In genomic region chr12:87924149-87924548, GRCh38 we compare ENCODE assay signal across 19 cellular contexts.
DNase-seq lines count a peak whose midpoint lies in the region; FAIRE-seq and TF ChIP-seq lines count a peak whose summit lies in the region.
"Had no signal": no experiment of that assay in that cellular context is flagged by ENCODE, and none has a peak within 500 bp of the region (broad histone marks: within the 10 kb centered on the region; RNA-seq: fewer than 3 reads in every experiment).

No MANE protein-coding gene starts in this region.

- no peak for TF ChIP-seq POLR2A in uterus (IDR thresholded peaks at IDR 0.05)

- H3K79me2 ChIP-seq in astrocyte (ENCODE audit: insufficient read depth, low read length) = no peaks in the 10 kb centered on the region

- FAIRE-seq in astrocyte (lab: Jason Lieb, UNC) (no peak), D721Med (lab: Jason Lieb, UNC) (no peak)
- FAIRE-seq: GM19239 had no signal

- H3K36me3 Mint-ChIP-seq in astrocyte (ENCODE audit: low read depth, unreplicated experiment) (no peaks in the 10 kb centered on the region), osteocyte (ENCODE audit: unreplicated experiment) (peaks cover 2% of the 10 kb centered on the region)
- H3K36me3 Mint-ChIP-seq: CD14-positive monocyte had no signal

- intact Hi-C loops in uterus (cut with DNase I; ENCODE audit: low total_unique reads) = no loop called here

- H3K9me3 Mint-ChIP-seq in astrocyte (ENCODE audit: unreplicated experiment) (no peaks in the 10 kb centered on the region), osteocyte (ENCODE audit: unreplicated experiment) (no peaks in the 10 kb centered on the region)

- no peak overlapping the region for H3K4me2 ChIP-seq in astrocyte (ENCODE audit: low read length)

- H2AFZ ChIP-seq in astrocyte (ENCODE audit: low read depth, low read length) = no peak overlapping the region

- H3K27ac Mint-ChIP-seq in astrocyte (ENCODE audit: unreplicated experiment) (no peak overlapping the region), osteocyte (ENCODE audit: unreplicated experiment) (peak overlapping the region; percentile 47)
- H3K27ac Mint-ChIP-seq: CD14-positive monocyte had no signal

- H3K4me1 Mint-ChIP-seq in astrocyte (ENCODE audit: low read depth, unreplicated experiment) (peaks cover 5% of the 10 kb centered on the region), osteocyte (ENCODE audit: unreplicated experiment) (peaks cover 32% of the 10 kb centered on the region)
- H3K4me1 Mint-ChIP-seq: CD14-positive monocyte had no signal

- no peaks in the 10 kb centered on the region for H4K20me1 ChIP-seq in astrocyte (ENCODE audit: insufficient read depth, low read length)

- H3K4me3 ChIP-seq in AG04449 (ENCODE audit: low read depth, low read length) (no peak overlapping the region), astrocyte (ENCODE audit: insufficient read depth, low read depth, low read length) (no peak overlapping the region), uterus (no peak overlapping the region)

- TF ChIP-seq CTCF in AG04449 (IDR thresholded peaks at IDR 0.05; ENCODE audit: insufficient read depth, low read length, missing control alignments) (no peak), astrocyte (IDR thresholded peaks at IDR 0.05; ENCODE audit: insufficient read depth, low read depth, low read length) (no peak), osteocyte (IDR thresholded peaks at IDR 0.05) (no peak), D721Med (IDR thresholded peaks at IDR 0.05; ENCODE audit: insufficient read depth, missing control alignments) (no peak), uterus (IDR thresholded peaks at IDR 0.05) (no peak)

- H3K9ac ChIP-seq in astrocyte (ENCODE audit: low read length) = no peak overlapping the region

- H3K27me3 ChIP-seq in astrocyte (ENCODE audit: insufficient read depth, low read length) (no peaks in the 10 kb centered on the region), uterus (no peaks in the 10 kb centered on the region)

- H3K4me3 Mint-ChIP-seq in astrocyte (ENCODE audit: unreplicated experiment) = no peak overlapping the region
- no peak overlapping the region for H3K4me3 Mint-ChIP-seq in osteocyte (ENCODE audit: unreplicated experiment)
- H3K4me3 Mint-ChIP-seq: CD14-positive monocyte had no signal

- peak; percentile 83 for DNase-seq in AG04449 (ENCODE audit: low read depth, low spot score)
- DNase-seq in astrocyte (ENCODE audit: low read depth) = peak; percentile 19
- DNase-seq in fibroblast of peridontal ligament (ENCODE audit: extremely low read depth) = peak; percentile 87
- no peak for DNase-seq in osteocyte (ENCODE audit: extremely low spot score, unreplicated experiment)
- DNase-seq in D721Med (ENCODE audit: insufficient read length, low spot score) = no peak
- DNase-seq in H4 (ENCODE audit: low spot score) = no peak
- DNase-seq in C1 segment of cervical spinal cord (lab: John Stamatoyannopoulos, UW) = no peak
- no peak for DNase-seq in uterus
- DNase-seq: H7; Karpas-422; MM.1S; NCI-H1105; NCI-H1694 treated with DMSO at 0.1 percent for 48 hours; NCI-H226; NCI-H526; NK-92 treated with Interleukin-12 subunit alpha and Interleukin-12 subunit beta, amount 100 ng/mL, for 24 hours; SHP77 had no signal

- POLR2A ChIA-PET in AG04449 (lab: Yijun Ruan, JAX) = no interaction called here

- H3K36me3 ChIP-seq in astrocyte (ENCODE audit: insufficient read depth, low read length) = no peaks in the 10 kb centered on the region
- H3K36me3 ChIP-seq in uterus = no peaks in the 10 kb centered on the region

- H3K27ac ChIP-seq in astrocyte (ENCODE audit: low read depth, low read length) = no peak overlapping the region
- no peak overlapping the region for H3K27ac ChIP-seq in uterus

- CTCF ChIA-PET in AG04449 (lab: Yijun Ruan, JAX) = interaction anchor here (1.3 to 2.4 kb wide), 2 partner anchors 28 to 58 kb away, joined by 3 to 9 read pairs; no protein-coding TSS in a partner anchor

- no peaks in the 10 kb centered on the region for H3K9me3 ChIP-seq in astrocyte (ENCODE audit: insufficient read depth, low read depth, low read length)
- H3K9me3 ChIP-seq in uterus = no peaks in the 10 kb centered on the region

- peaks cover 2% of the 10 kb centered on the region for H3K27me3 Mint-ChIP-seq in astrocyte (ENCODE audit: low read depth, unreplicated experiment)
- no peaks in the 10 kb centered on the region for H3K27me3 Mint-ChIP-seq in osteocyte (ENCODE audit: unreplicated experiment)

- no peaks in the 10 kb centered on the region for H3K4me1 ChIP-seq in astrocyte (ENCODE audit: insufficient read depth, low read length)
- no peaks in the 10 kb centered on the region for H3K4me1 ChIP-seq in uterus

Comparison
In these comparisons a context has a peak if more than half of its experiments do, and no peak if none do; other contexts are left out.
1. DNase-seq: peak in AG04449 (single experiment), astrocyte (single experiment) and fibroblast of peridontal ligament (single experiment); none in osteocyte (single experiment), D721Med (single experiment), H4 (single experiment), C1 segment of cervical spinal cord (0 of 14) and uterus (0 of 2).